20 cellular contexts compared by ENCODE assay signal in genomic region chr6:4289770-4290320, GRCh38.
DNase-seq lines count a peak whose midpoint lies in the region; ATAC-seq and TF ChIP-seq lines count a peak whose summit lies in the region.
"Had no signal": no experiment of that assay in that cellular context is flagged by ENCODE, and none has a peak within 500 bp of the region (broad histone marks: within the 10 kb centered on the region; RNA-seq: fewer than 3 reads in every experiment).

No MANE protein-coding gene starts in this region.

- DNase-seq in HEK293T (ENCODE audit: extremely low spot score) (no peak), M059J (ENCODE audit: low read depth) (peak; percentile 24), NCI-H748 treated with DMSO at 0.1 percent for 48 hours (lab: John Stamatoyannopoulos, UW) (peak; percentile 29), esophagus muscularis mucosa (ENCODE audit: extremely low spot score) (peak; percentile 50), NCI-H1048 (lab: John Stamatoyannopoulos, UW) (no peak), immature natural killer cell (no peak)
- DNase-seq: ACHN; BE2C; C1 segment of cervical spinal cord; CD4-positive, CD25-positive, alpha-beta regulatory T cell; CD8-positive, alpha-beta memory T cell; DMS153; DMS79; GDM1; KG1 had no signal

- no peak for TF ChIP-seq CTCF in esophagus muscularis mucosa (IDR thresholded peaks at IDR 0.05)

- no peaks in the 10 kb centered on the region for H3K36me3 Mint-ChIP-seq in immature natural killer cell
- H3K36me3 Mint-ChIP-seq: CD4-positive, CD25-positive, alpha-beta regulatory T cell; CD8-positive, alpha-beta memory T cell had no signal

- H3K4me3 Mint-ChIP-seq in immature natural killer cell: no peak overlapping the region
- H3K4me3 Mint-ChIP-seq: CD4-positive, CD25-positive, alpha-beta regulatory T cell; CD8-positive, alpha-beta memory T cell; GM23338; IgD-negative memory B cell had no signal

- H3K4me1 Mint-ChIP-seq in immature natural killer cell: no peaks in the 10 kb centered on the region
- H3K4me1 Mint-ChIP-seq: CD4-positive, CD25-positive, alpha-beta regulatory T cell; CD8-positive, alpha-beta memory T cell had no signal

- no peak overlapping the region for H3K27ac Mint-ChIP-seq in immature natural killer cell
- H3K27ac Mint-ChIP-seq: CD4-positive, CD25-positive, alpha-beta regulatory T cell; CD8-positive, alpha-beta memory T cell; GM23338 had no signal

- intact Hi-C loops in esophagus muscularis mucosa (cut with DNase I): no loop called here

- WGBS in esophagus muscularis mucosa: 90% methylated on average over 4 of the region's 4 CpGs

- peaks cover 0 to 6% (median 0%) of the 10 kb centered on the region in 4 donors for H3K4me1 ChIP-seq in esophagus muscularis mucosa
- H3K4me1 ChIP-seq: BE2C had no signal

- H3K27ac ChIP-seq in esophagus muscularis mucosa (replicated peaks in 1 of 4): no peak overlapping the region
- H3K27ac ChIP-seq: HL-60 had no signal

- H3K36me3 ChIP-seq in esophagus muscularis mucosa: no peaks in the 10 kb centered on the region
- H3K36me3 ChIP-seq: BE2C had no signal

- no peaks in the 10 kb centered on the region for H3K9me3 Mint-ChIP-seq in immature natural killer cell
- H3K9me3 Mint-ChIP-seq: CD8-positive, alpha-beta memory T cell; GM23338; IgD-negative memory B cell had no signal

- TF ChIP-seq EP300 in esophagus muscularis mucosa (IDR thresholded peaks at IDR 0.05): no peak

- H3K27me3 Mint-ChIP-seq in immature natural killer cell (ENCODE audit: low read depth in 3 of 3): peaks cover 0 to 5% (median 3%) of the 10 kb centered on the region in 3 donors

- no peak for TF ChIP-seq POLR2A in esophagus muscularis mucosa (IDR thresholded peaks at IDR 0.05; ENCODE audit: low read depth)

- POLR2A ChIA-PET in HEK293T (lab: Yijun Ruan, JAX): no interaction called here

- no peaks in the 10 kb centered on the region for H3K9me3 ChIP-seq in esophagus muscularis mucosa
- H3K9me3 ChIP-seq: BE2C had no signal

- H3K27me3 ChIP-seq in esophagus muscularis mucosa: peaks cover 0 to 12% (median 0%) of the 10 kb centered on the region in 4 donors
- H3K27me3 ChIP-seq: BE2C had no signal

- CTCF ChIA-PET in HEK293T (lab: Yijun Ruan, JAX): no interaction called here

- ATAC-seq in HG03025 (IDR thresholded peaks at IDR 0.05; ENCODE audit: low FRiP score, unreplicated experiment): no peak
- ATAC-seq: GM23338, HCT116 had no signal

- H3K4me3 ChIP-seq in esophagus muscularis mucosa: no peak overlapping the region
- H3K4me3 ChIP-seq: GM23338 had no signal

TF ChIP-seq in HEK293T, 16 proteins besides CTCF, POLR2A, EP300 and RAD21:
- TF ChIP-seq ELF4 (IDR thresholded peaks at IDR 0.05): no peak
- no peak for TF ChIP-seq L3MBTL2 (conservative IDR thresholded peaks at IDR 0.05)
- TF ChIP-seq, protein P1, sequence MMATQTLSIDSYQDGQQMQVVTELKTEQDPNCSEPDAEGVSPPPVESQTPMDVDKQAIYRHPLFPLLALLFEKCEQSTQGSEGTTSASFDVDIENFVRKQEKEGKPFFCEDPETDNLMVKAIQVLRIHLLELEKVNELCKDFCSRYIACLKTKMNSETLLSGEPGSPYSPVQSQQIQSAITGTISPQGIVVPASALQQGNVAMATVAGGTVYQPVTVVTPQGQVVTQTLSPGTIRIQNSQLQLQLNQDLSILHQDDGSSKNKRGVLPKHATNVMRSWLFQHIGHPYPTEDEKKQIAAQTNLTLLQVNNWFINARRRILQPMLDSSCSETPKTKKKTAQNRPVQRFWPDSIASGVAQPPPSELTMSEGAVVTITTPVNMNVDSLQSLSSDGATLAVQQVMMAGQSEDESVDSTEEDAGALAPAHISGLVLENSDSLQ (IDR thresholded peaks at IDR 0.05): peak; percentile 62

Comparison
In these comparisons a context has a peak if more than half of its experiments do, and no peak if none do; other contexts are left out.
1. DNase-seq: peak in M059J (single experiment), NCI-H748 treated with DMSO at 0.1 percent for 48 hours (single experiment) and esophagus muscularis mucosa (single experiment); none in HEK293T (single experiment), NCI-H1048 (single experiment) and immature natural killer cell (0 of 3).